19 cellular contexts compared by ENCODE assay signal in genomic region chr13:25905411-25906010, GRCh38.
DNase-seq lines count a peak whose midpoint lies in the region; ATAC-seq and TF ChIP-seq lines count a peak whose summit lies in the region.
"Had no signal": no experiment of that assay in that cellular context is flagged by ENCODE, and none has a peak within 500 bp of the region (broad histone marks: within the 10 kb centered on the region; RNA-seq: fewer than 3 reads in every experiment).

No MANE protein-coding gene starts in this region.

- H3K4me2 ChIP-seq in BLaER1 = peak overlapping the region; percentile 61
- no peak overlapping the region for H3K4me2 ChIP-seq in mammary epithelial cell (ENCODE audit: insufficient read depth, low read depth, low read length)

- peak overlapping the region; percentile 65 for H3K27ac ChIP-seq in BLaER1
- H3K27ac ChIP-seq in mammary epithelial cell (ENCODE audit: insufficient read depth, low read depth, low read length) = no peak overlapping the region
- H3K27ac ChIP-seq: lower lobe of right lung, uterus had no signal

- H3K9ac ChIP-seq in BLaER1 (0 out of 2 replicates have a peak overlapping the region, but pooled peaks have one; percentile 13), mammary epithelial cell (ENCODE audit: insufficient read depth, low read length) (no peak overlapping the region)

- H4K20me1 ChIP-seq in BLaER1 = no peaks in the 10 kb centered on the region
- no peaks in the 10 kb centered on the region for H4K20me1 ChIP-seq in mammary epithelial cell (ENCODE audit: insufficient read depth, low read length)

- peaks cover 73% of the 10 kb centered on the region for H3K4me1 ChIP-seq in BLaER1
- H3K4me1 ChIP-seq in mammary epithelial cell (ENCODE audit: insufficient read depth, low read length) = peaks cover 20% of the 10 kb centered on the region
- peaks cover 9% of the 10 kb centered on the region for H3K4me1 ChIP-seq in mucosa of descending colon (ENCODE audit: low read depth)
- H3K4me1 ChIP-seq: lower lobe of right lung, uterus had no signal

- H3K9me3 ChIP-seq in BLaER1 = peaks cover 26% of the 10 kb centered on the region
- no peaks in the 10 kb centered on the region for H3K9me3 ChIP-seq in mammary epithelial cell (replicated peaks; ENCODE audit: insufficient read depth, low read length)
- no peaks in the 10 kb centered on the region for H3K9me3 ChIP-seq in mucosa of descending colon
- H3K9me3 ChIP-seq: lower lobe of right lung, uterus had no signal

- peak overlapping the region; percentile 60 for H2AFZ ChIP-seq in mammary epithelial cell (ENCODE audit: low read depth, low read length)

- WGBS in mammary epithelial cell (ENCODE audit: low coverage, missing lambda C conversion rate) = 83% methylated on average over 4 of the region's 11 CpGs

- no peaks in the 10 kb centered on the region for H3K79me2 ChIP-seq in mammary epithelial cell (ENCODE audit: insufficient read depth, low read length)

- intact Hi-C loops in mammary epithelial cell (cut with micrococcal nuclease) (no loop called here), mucosa of descending colon (cut with DNase I, micrococcal nuclease) (no loop called here)

- 0 out of 2 replicates have a peak overlapping the region, but pooled peaks have one; percentile 8 for H3K4me3 ChIP-seq in BLaER1
- H3K4me3 ChIP-seq in mammary epithelial cell (replicated peaks in 1 of 3; ENCODE audit: insufficient read depth in 1 of 3, low read depth in 2 of 3, low read length in 3 of 3) = no peak overlapping the region
- H3K4me3 ChIP-seq in mucosa of descending colon = no peak overlapping the region
- H3K4me3 ChIP-seq: lower lobe of right lung, uterus had no signal

- TF ChIP-seq CTCF in mammary epithelial cell (conservative IDR thresholded peaks at IDR 0.05 in 1 of 2, IDR thresholded peaks at IDR 0.05 in 1 of 2; ENCODE audit: extremely low read depth in 1 of 2, insufficient read depth in 1 of 2, low read depth in 1 of 2, low read length in 2 of 2) = no peak
- no peak for TF ChIP-seq CTCF in mucosa of descending colon (IDR thresholded peaks at IDR 0.05)

- no peaks in the 10 kb centered on the region for H3K27me3 ChIP-seq in BLaER1
- no peaks in the 10 kb centered on the region for H3K27me3 ChIP-seq in mammary epithelial cell (ENCODE audit: insufficient read depth, low read length)
- H3K27me3 ChIP-seq: uterus had no signal

- ATAC-seq in mucosa of descending colon = peak; percentile 81
- ATAC-seq: lower lobe of right lung had no signal

- in situ Hi-C loops in mammary epithelial cell (cut with MboI; ENCODE audit: low sequenced_read_pairs in 2 of 2) = no loop called here

- no TSS peak for BruUV-seq in mammary epithelial cell (replicated peaks; lab: Mats Ljungman, UMichigan)

- H3K36me3 ChIP-seq in BLaER1 (no peaks in the 10 kb centered on the region), mammary epithelial cell (ENCODE audit: insufficient read depth, low read length) (no peaks in the 10 kb centered on the region), mucosa of descending colon (ENCODE audit: low read depth) (no peaks in the 10 kb centered on the region)
- H3K36me3 ChIP-seq: lower lobe of right lung, uterus had no signal

- peak; percentile 20 for DNase-seq in HT1080 (ENCODE audit: low read depth)
- DNase-seq in mammary epithelial cell = no peak
- peak in 2 of 3 donors; percentile 21 to 36 for DNase-seq in mucosa of descending colon
- DNase-seq in NCI-H2171 (lab: John Stamatoyannopoulos, UW) = no peak
- DNase-seq in activated T-cell treated with anti-CD3 and anti-CD28 coated beads, Interleukin-2, amount 50 U/mL, for 48 hours = no peak
- no peak for DNase-seq in dedifferentiated amniotic fluid mesenchymal stem cell (ENCODE audit: extremely low spot score)
- no peak for DNase-seq in NCI-H82 treated with DMSO at 0.1 percent for 48 hours (lab: John Stamatoyannopoulos, UW; ENCODE audit: unreplicated experiment)
- DNase-seq: activated naive CD8-positive, alpha-beta T cell treated with anti-CD3 and anti-CD28 coated beads for 36 hours; cortex of kidney; DMS79; H7; Karpas-422; lower lobe of right lung; NCI-H1092; NCI-H2029 treated with DMSO at 0.1 percent for 48 hours; SHP77; substantia nigra had no signal

- dilution Hi-C loops in mammary epithelial cell (cut with HindIII; ENCODE audit: low sequenced_read_pairs) = no loop called here

- CTCF ChIA-PET in mammary epithelial cell (lab: Charles Lee; ENCODE audit: low non-redundant PET) = no interaction called here

Comparison
In these comparisons a context has a peak if more than half of its experiments do, and no peak if none do; other contexts are left out.
1. DNase-seq: peak in HT1080 (single experiment) and mucosa of descending colon (2 of 3); none in mammary epithelial cell (single experiment), NCI-H2171 (single experiment), activated T-cell treated with anti-CD3 and anti-CD28 coated beads, Interleukin-2, amount 50 U/mL, for 48 hours (0 of 2), dedifferentiated amniotic fluid mesenchymal stem cell (single experiment) and NCI-H82 treated with DMSO at 0.1 percent for 48 hours (single experiment).